In genomic region chr5:142772766-142773293, GRCh38 we compare ENCODE assay signal across 11 cellular contexts. TPM values are rescaled to one million over a fixed set of nuclear protein-coding genes. Genes with fewer than 3 reads are reported as not detected.
DNase-seq lines count a peak whose midpoint lies in the region; ATAC-seq and TF ChIP-seq lines count a peak whose summit lies in the region.
"Had no signal": no experiment of that assay in that cellular context is flagged by ENCODE, and none has a peak within 500 bp of the region (broad histone marks: within the 10 kb centered on the region; RNA-seq: fewer than 3 reads in every experiment).

No MANE protein-coding gene starts in this region.

- H3K27ac Mint-ChIP-seq in CD8-positive, alpha-beta T cell = no peak overlapping the region
- peak overlapping the region; percentile 88 to 94 for H3K27ac Mint-ChIP-seq in natural killer cell
- H3K27ac Mint-ChIP-seq: neural progenitor cell had no signal

- peaks cover 7% of the 10 kb centered on the region for H3K36me3 Mint-ChIP-seq in CD8-positive, alpha-beta T cell
- no peaks in the 10 kb centered on the region for H3K36me3 Mint-ChIP-seq in natural killer cell
- H3K36me3 Mint-ChIP-seq: neural progenitor cell had no signal

- no peaks in the 10 kb centered on the region for H3K36me3 ChIP-seq in CD8-positive, alpha-beta T cell (ENCODE audit: insufficient read depth, low read length)
- H3K36me3 ChIP-seq: neural progenitor cell had no signal

- no peaks in the 10 kb centered on the region for H3K27me3 ChIP-seq in CD8-positive, alpha-beta T cell (ENCODE audit: insufficient read depth, low read length)

- TF ChIP-seq EP300 in Ishikawa (IDR thresholded peaks at IDR 0.05; ENCODE audit: borderline replicate concordance) = no peak

- intact Hi-C loops in CD8-positive, alpha-beta T cell (cut with DNase I, micrococcal nuclease) = loop anchor here (5.0 kb wide), 2 partner anchors 1399 to 1414 kb away; partner anchors contain the start of genes KCTD16 (in 1 of the 2) and YIPF5 (in 1 of the 2)
- intact Hi-C loops in natural killer cell (cut with micrococcal nuclease) = loop anchor here (5.0 kb wide), 2 partner anchors 74 to 234 kb away; no protein-coding TSS in a partner anchor

- peaks cover 31% of the 10 kb centered on the region for H3K4me1 ChIP-seq in CD8-positive, alpha-beta T cell (ENCODE audit: insufficient read depth, low read length)

- TF ChIP-seq RAD21 in Ishikawa (IDR thresholded peaks at IDR 0.05; ENCODE audit: low read depth) = no peak

- CTCF ChIA-PET in CD8-positive, alpha-beta T cell (lab: Charles Lee) = interaction anchor here (1.1 to 10.9 kb wide), 9 partner anchors 11 to 116 kb away, joined by 3 to 126 read pairs (median 24); no protein-coding TSS in a partner anchor

- POLR2A ChIA-PET in CD8-positive, alpha-beta T cell (lab: Charles Lee) = interaction anchor here (4.5 to 4.9 kb wide), 2 partner anchors 12 to 26 kb away, joined by 47 to 71 read pairs; no protein-coding TSS in a partner anchor

- H3K9me3 ChIP-seq in CD8-positive, alpha-beta T cell (ENCODE audit: low read length) = no peaks in the 10 kb centered on the region

- peaks cover 68% of the 10 kb centered on the region for H3K4me1 Mint-ChIP-seq in CD8-positive, alpha-beta T cell (ENCODE audit: low read depth)
- peaks cover 75 to 77% of the 10 kb centered on the region in 2 donors for H3K4me1 Mint-ChIP-seq in natural killer cell

- H3K4me3 Mint-ChIP-seq in CD8-positive, alpha-beta T cell = peak overlapping the region; percentile 95
- H3K4me3 Mint-ChIP-seq in natural killer cell = peak overlapping the region; percentile 99

- TF ChIP-seq CTCF in CD8-positive, alpha-beta T cell (IDR thresholded peaks at IDR 0.05) = no peak
- no peak for TF ChIP-seq CTCF in natural killer cell (IDR thresholded peaks at IDR 0.05)

- DNase-seq in CD8-positive, alpha-beta T cell = no peak
- DNase-seq in dermis microvascular lymphatic vessel endothelial cell (ENCODE audit: low read depth in 2 of 2) (peak; percentile 50 to 60), natural killer cell (no peak), NCI-H345 (lab: John Stamatoyannopoulos, UW) (no peak)
- DNase-seq: NCI-H1048, NCI-H446 treated with DMSO at 0.1 percent for 48 hours, substantia nigra had no signal

- H3K4me3 ChIP-seq in CD8-positive, alpha-beta T cell (ENCODE audit: low read depth, low read length) = no peak overlapping the region
- H3K4me3 ChIP-seq: neural progenitor cell had no signal

- H3K27ac ChIP-seq in CD8-positive, alpha-beta T cell (ENCODE audit: low read depth, low read length) = no peak overlapping the region
- H3K27ac ChIP-seq: neural progenitor cell had no signal

- no peaks in the 10 kb centered on the region for H3K27me3 Mint-ChIP-seq in CD8-positive, alpha-beta T cell (ENCODE audit: low read depth)
- H3K27me3 Mint-ChIP-seq in natural killer cell (ENCODE audit: low read depth in 2 of 2) = no peaks in the 10 kb centered on the region

- no peaks in the 10 kb centered on the region for H3K9me3 Mint-ChIP-seq in CD8-positive, alpha-beta T cell
- H3K9me3 Mint-ChIP-seq in natural killer cell = no peaks in the 10 kb centered on the region
- H3K9me3 Mint-ChIP-seq: neural progenitor cell had no signal

- ATAC-seq in CD8-positive, alpha-beta T cell = no peak
- ATAC-seq in natural killer cell = no peak
- no peak for ATAC-seq in HG03460 (IDR thresholded peaks at IDR 0.05; ENCODE audit: unreplicated experiment)
- ATAC-seq in HG03108 (IDR thresholded peaks at IDR 0.05; ENCODE audit: unreplicated experiment) = no peak

TF ChIP-seq in Ishikawa, 13 proteins besides CTCF, POLR2A, EP300 and RAD21:
- TF ChIP-seq USF1 (IDR thresholded peaks at IDR 0.05) (peak; percentile 59), CEBPB (IDR thresholded peaks at IDR 0.05) (no peak), YY1 (IDR thresholded peaks at IDR 0.05; ENCODE audit: low read depth) (no peak), CREB1 (IDR thresholded peaks at IDR 0.05; ENCODE audit: low read depth) (no peak), TEAD4 (IDR thresholded peaks at IDR 0.05) (no peak)

RNA-seq across cellular contexts. Expression of gene ARHGAP26, which starts 2.7 kb away (rescaled TPM):
- 10 to 100 TPM; 46.0 to 46.6 TPM for total RNA-seq in CD8-positive, alpha-beta T cell
- total RNA-seq in dermis microvascular lymphatic vessel endothelial cell (25.2 and 36.2 TPM in 2 replicates), natural killer cell (100 to 1,000 TPM; 153 to 159 (median 158) TPM)

Comparison
In these comparisons a context has a peak if more than half of its experiments do, and no peak if none do; other contexts are left out.
1. DNase-seq: peak in dermis microvascular lymphatic vessel endothelial cell (2 of 2); none in CD8-positive, alpha-beta T cell (0 of 7), natural killer cell (single experiment) and NCI-H345 (single experiment).